In the genomic region with DNA sequence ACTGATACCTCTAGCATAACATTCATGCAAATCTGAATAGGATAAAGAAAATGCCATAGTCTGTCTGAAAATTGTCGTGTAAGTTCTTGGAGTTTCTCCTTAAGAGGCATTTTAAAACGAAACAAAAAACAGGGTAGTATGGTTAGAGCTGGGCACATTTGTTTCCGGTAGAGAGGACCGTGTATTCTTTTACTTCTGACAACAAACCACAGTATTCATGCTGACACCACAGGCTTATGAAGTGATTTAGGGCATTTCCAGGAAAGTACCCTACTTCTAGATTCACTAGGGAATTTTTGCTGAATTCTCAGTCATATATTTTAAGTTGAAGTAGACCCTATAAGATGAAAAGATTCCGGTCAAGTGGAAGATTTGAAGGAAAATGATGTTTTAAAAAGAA, we compare ENCODE assay signal across 1 cellular context.
TF ChIP-seq lines count a peak whose summit lies in the region.

No MANE protein-coding gene starts in this region.

TF ChIP-seq in SK-N-SH treated with all-trans-retinoic acid at 6 μM for 48 hours, 23 proteins besides CTCF, POLR2A, EP300 and RAD21 (continued from another document):
- TF ChIP-seq BACH2 (CRISPR knock-in tag; IDR thresholded peaks at IDR 0.05; ENCODE audit: borderline replicate concordance) (no peak), ARNTL (CRISPR knock-in tag; IDR thresholded peaks at IDR 0.05; ENCODE audit: borderline replicate concordance, low read depth) (no peak), CSDC2 (CRISPR knock-in tag; IDR thresholded peaks at IDR 0.05) (no peak), PPARA (CRISPR knock-in tag; IDR thresholded peaks at IDR 0.05; ENCODE audit: borderline replicate concordance) (no peak), GLIS3 (CRISPR knock-in tag; IDR thresholded peaks at IDR 0.05) (no peak), ZNF565 (CRISPR knock-in tag; conservative IDR thresholded peaks at IDR 0.05; ENCODE audit: low read depth) (no peak)
- TF ChIP-seq, protein P1, sequence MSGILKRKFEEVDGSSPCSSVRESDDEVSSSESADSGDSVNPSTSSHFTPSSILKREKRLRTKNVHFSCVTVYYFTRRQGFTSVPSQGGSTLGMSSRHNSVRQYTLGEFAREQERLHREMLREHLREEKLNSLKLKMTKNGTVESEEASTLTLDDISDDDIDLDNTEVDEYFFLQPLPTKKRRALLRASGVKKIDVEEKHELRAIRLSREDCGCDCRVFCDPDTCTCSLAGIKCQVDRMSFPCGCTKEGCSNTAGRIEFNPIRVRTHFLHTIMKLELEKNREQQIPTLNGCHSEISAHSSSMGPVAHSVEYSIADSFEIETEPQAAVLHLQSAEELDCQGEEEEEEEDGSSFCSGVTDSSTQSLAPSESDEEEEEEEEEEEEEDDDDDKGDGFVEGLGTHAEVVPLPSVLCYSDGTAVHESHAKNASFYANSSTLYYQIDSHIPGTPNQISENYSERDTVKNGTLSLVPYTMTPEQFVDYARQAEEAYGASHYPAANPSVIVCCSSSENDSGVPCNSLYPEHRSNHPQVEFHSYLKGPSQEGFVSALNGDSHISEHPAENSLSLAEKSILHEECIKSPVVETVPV (CRISPR knock-in tag; IDR thresholded peaks at IDR 0.05) = no peak
- TF ChIP-seq, protein P2, sequence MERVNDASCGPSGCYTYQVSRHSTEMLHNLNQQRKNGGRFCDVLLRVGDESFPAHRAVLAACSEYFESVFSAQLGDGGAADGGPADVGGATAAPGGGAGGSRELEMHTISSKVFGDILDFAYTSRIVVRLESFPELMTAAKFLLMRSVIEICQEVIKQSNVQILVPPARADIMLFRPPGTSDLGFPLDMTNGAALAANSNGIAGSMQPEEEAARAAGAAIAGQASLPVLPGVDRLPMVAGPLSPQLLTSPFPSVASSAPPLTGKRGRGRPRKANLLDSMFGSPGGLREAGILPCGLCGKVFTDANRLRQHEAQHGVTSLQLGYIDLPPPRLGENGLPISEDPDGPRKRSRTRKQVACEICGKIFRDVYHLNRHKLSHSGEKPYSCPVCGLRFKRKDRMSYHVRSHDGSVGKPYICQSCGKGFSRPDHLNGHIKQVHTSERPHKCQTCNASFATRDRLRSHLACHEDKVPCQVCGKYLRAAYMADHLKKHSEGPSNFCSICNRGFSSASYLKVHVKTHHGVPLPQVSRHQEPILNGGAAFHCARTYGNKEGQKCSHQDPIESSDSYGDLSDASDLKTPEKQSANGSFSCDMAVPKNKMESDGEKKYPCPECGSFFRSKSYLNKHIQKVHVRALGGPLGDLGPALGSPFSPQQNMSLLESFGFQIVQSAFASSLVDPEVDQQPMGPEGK (CRISPR knock-in tag; IDR thresholded peaks at IDR 0.05; ENCODE audit: borderline replicate concordance) = no peak
